In the genomic region with DNA sequence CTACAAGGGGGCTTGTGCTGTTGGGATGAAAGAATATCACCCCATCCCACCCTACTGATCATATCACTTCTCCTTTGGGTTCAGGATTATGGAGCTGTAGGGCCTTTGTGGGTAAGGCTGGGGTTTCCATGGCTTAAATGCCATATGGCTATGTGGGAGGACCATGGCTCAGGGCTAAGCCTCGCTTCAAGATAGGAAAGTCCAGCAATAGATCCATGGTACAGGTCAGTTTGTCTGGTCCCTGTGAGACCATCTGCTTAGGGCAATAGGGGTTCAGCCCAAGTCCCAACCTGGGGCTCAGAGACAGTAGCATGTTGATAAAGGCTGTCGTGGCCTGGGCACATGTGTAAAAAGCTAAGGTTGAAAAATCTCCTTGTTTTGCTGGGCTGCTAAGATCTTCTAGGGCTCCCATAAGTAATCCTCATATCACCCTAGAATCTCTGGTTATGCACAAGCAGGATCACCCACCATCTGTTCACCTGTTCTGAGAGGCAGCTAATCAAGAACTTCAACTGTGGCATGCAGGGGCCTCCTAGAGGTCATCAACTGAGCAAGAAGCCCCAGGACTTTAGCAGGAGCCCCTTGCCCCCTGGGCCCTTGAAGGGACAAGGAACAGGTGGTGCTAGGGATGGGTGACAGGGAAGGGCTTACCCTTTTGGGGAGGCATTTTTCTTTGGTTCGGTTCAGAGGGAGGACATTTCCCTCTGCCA, we compare ENCODE assay signal across 20 cellular contexts.
"Had no signal": no experiment of that assay in that cellular context is flagged by ENCODE, and none has a peak within 500 bp of the region (broad histone marks: within the 10 kb centered on the region; RNA-seq: fewer than 3 reads in every experiment).

No MANE protein-coding gene starts in this region.

- H3K27me3 ChIP-seq: esophagus muscularis mucosa, left lung had no signal

- ATAC-seq: foreskin keratinocyte; stimulated activated memory B cell treated with anti-CD40 and anti-IgM and Interleukin-4, amounts not matched to agents 10 μg/mL and 1 μg/mL and 100 μg/mL, for 72 hours had no signal

- DNase-seq: anterior cingulate cortex, kidney glomerular epithelial cell, left lung, lower lobe of right lung, nephron progenitor cell, sigmoid colon had no signal

- H3K36me3 ChIP-seq: esophagus muscularis mucosa, heart right ventricle, left lung, lower lobe of right lung, neutrophil, prostate gland, sigmoid colon had no signal

- H3K27ac ChIP-seq: esophagus muscularis mucosa, foreskin keratinocyte, heart right ventricle, left lung, lower lobe of right lung, neutrophil, prostate gland, sigmoid colon, VCaP had no signal

- H3K9me3 ChIP-seq: esophagus muscularis mucosa, heart right ventricle, left lung, lower lobe of right lung, neutrophil, prostate gland, sigmoid colon had no signal

- H3K27ac Mint-ChIP-seq: activated CD4-positive, alpha-beta memory T cell treated with anti-CD3 and anti-CD28 coated beads, Interleukin-2, amount 10 ng/mL, durations not matched to agents 7 days and 5 days; activated CD4-positive, alpha-beta T cell treated with anti-CD3 and anti-CD28 coated beads, Interleukin-2, amount 10 ng/mL, durations not matched to agents 7 days and 5 days; activated naive CD8-positive, alpha-beta T cell; dendritic cell treated with granulocyte-macrophage colony-stimulating factor and Interleukin-4, amounts not matched to agents 40 ng/mL and 50 ng/mL, for 4 days; nephron progenitor cell; stimulated activated memory B cell treated with anti-CD40 and anti-IgM and Interleukin-4, amounts not matched to agents 10 μg/mL and 1 μg/mL and 100 μg/mL, for 72 hours; stimulated activated naive CD8-positive, alpha-beta T cell treated with anti-CD3 and anti-CD28 coated beads, Interleukin-15, amount 100 ng/mL, for 72 hours; type B pancreatic cell had no signal

- H3K4me1 Mint-ChIP-seq: activated CD4-positive, alpha-beta memory T cell treated with anti-CD3 and anti-CD28 coated beads, Interleukin-2, amount 10 ng/mL, durations not matched to agents 7 days and 5 days; stimulated activated memory B cell treated with anti-CD40 and anti-IgM and Interleukin-4, amounts not matched to agents 10 μg/mL and 1 μg/mL and 100 μg/mL, for 72 hours; stimulated activated naive CD8-positive, alpha-beta T cell treated with anti-CD3 and anti-CD28 coated beads, Interleukin-15, amount 100 ng/mL, for 72 hours had no signal

- H3K4me3 ChIP-seq: esophagus muscularis mucosa, heart right ventricle, left lung, lower lobe of right lung, prostate gland, sigmoid colon had no signal

- H3K9me3 Mint-ChIP-seq: activated CD4-positive, alpha-beta memory T cell treated with anti-CD3 and anti-CD28 coated beads, Interleukin-2, amount 10 ng/mL, durations not matched to agents 7 days and 5 days; activated CD4-positive, alpha-beta T cell treated with anti-CD3 and anti-CD28 coated beads, Interleukin-2, amount 10 ng/mL, durations not matched to agents 7 days and 5 days; central memory CD8-positive, alpha-beta T cell; dendritic cell treated with granulocyte-macrophage colony-stimulating factor and Interleukin-4, amounts not matched to agents 40 ng/mL and 50 ng/mL, for 4 days; nephron progenitor cell; stimulated activated memory B cell treated with anti-CD40 and anti-IgM and Interleukin-4, amounts not matched to agents 10 μg/mL and 1 μg/mL and 100 μg/mL, for 72 hours; stimulated activated naive CD8-positive, alpha-beta T cell treated with anti-CD3 and anti-CD28 coated beads, Interleukin-15, amount 100 ng/mL, for 72 hours had no signal

- H3K27me3 Mint-ChIP-seq: central memory CD8-positive, alpha-beta T cell had no signal

- H3K4me3 Mint-ChIP-seq: activated CD4-positive, alpha-beta memory T cell treated with anti-CD3 and anti-CD28 coated beads, Interleukin-2, amount 10 ng/mL, durations not matched to agents 7 days and 5 days; activated CD4-positive, alpha-beta T cell treated with anti-CD3 and anti-CD28 coated beads, Interleukin-2, amount 10 ng/mL, durations not matched to agents 7 days and 5 days; activated naive CD8-positive, alpha-beta T cell; central memory CD8-positive, alpha-beta T cell; dendritic cell treated with granulocyte-macrophage colony-stimulating factor and Interleukin-4, amounts not matched to agents 40 ng/mL and 50 ng/mL, for 4 days; nephron progenitor cell; stimulated activated memory B cell treated with anti-CD40 and anti-IgM and Interleukin-4, amounts not matched to agents 10 μg/mL and 1 μg/mL and 100 μg/mL, for 72 hours; stimulated activated naive CD8-positive, alpha-beta T cell treated with anti-CD3 and anti-CD28 coated beads, Interleukin-15, amount 100 ng/mL, for 72 hours; type B pancreatic cell had no signal

- H3K4me1 ChIP-seq: esophagus muscularis mucosa, heart right ventricle, left lung, lower lobe of right lung, prostate gland, sigmoid colon had no signal

- H3K36me3 Mint-ChIP-seq: activated naive CD8-positive, alpha-beta T cell; stimulated activated memory B cell treated with anti-CD40 and anti-IgM and Interleukin-4, amounts not matched to agents 10 μg/mL and 1 μg/mL and 100 μg/mL, for 72 hours; type B pancreatic cell had no signal
